8 cellular contexts compared by ENCODE assay signal in genomic region chr11:134050541-134051383, GRCh38. TPM values are rescaled to one million over a fixed set of nuclear protein-coding genes. Genes with fewer than 3 reads are reported as not detected.
DNase-seq lines count a peak whose midpoint lies in the region; ATAC-seq and TF ChIP-seq lines count a peak whose summit lies in the region.

No MANE protein-coding gene starts in this region.

- H3K4me3 Mint-ChIP-seq in chondrocyte (ENCODE audit: unreplicated experiment): peak overlapping the region; percentile 52

- peak overlapping the region; percentile 49 for H3K4me3 ChIP-seq in AG04449 (ENCODE audit: low read depth, low read length)
- H3K4me3 ChIP-seq in liver (ENCODE audit: low read depth in 1 of 3, low read length in 3 of 3): peak overlapping the region in 1 of 3 donors; percentile 23

- POLR2A ChIA-PET in AG04449 (lab: Yijun Ruan, JAX): interaction anchor here (0.6 to 1.0 kb wide), 2 partner anchors 18 to 65 kb away, joined by 3 to 4 read pairs; no protein-coding TSS in a partner anchor

- ATAC-seq in GM18861 (IDR thresholded peaks at IDR 0.05; ENCODE audit: unreplicated experiment): peak; percentile 75
- ATAC-seq in HG03064 (IDR thresholded peaks at IDR 0.05; ENCODE audit: low read depth, unreplicated experiment): peak; percentile 92

- no peak overlapping the region for H3K27ac ChIP-seq in liver (ENCODE audit: low read depth in 1 of 2, low read length in 2 of 2)

- no peak overlapping the region for H3K9ac ChIP-seq in liver (ENCODE audit: low read depth in 1 of 2, low read length in 2 of 2)

- TF ChIP-seq CTCF in AG04449 (IDR thresholded peaks at IDR 0.05; ENCODE audit: insufficient read depth, low read length, missing control alignments) (peak; percentile 95), chondrocyte (IDR thresholded peaks at IDR 0.05) (peak; percentile 100), liver (IDR thresholded peaks at IDR 0.05; ENCODE audit: low read depth, low read length, missing input control) (peak; percentile 75)

- H3K36me3 Mint-ChIP-seq in chondrocyte (ENCODE audit: low read depth): no peaks in the 10 kb centered on the region

- no peak for DNase-seq in AG04449 (ENCODE audit: low read depth, low spot score)
- peak; percentile 73 for DNase-seq in NCI-H2196 treated with DMSO at 0.1 percent for 48 hours (lab: John Stamatoyannopoulos, UW; ENCODE audit: unreplicated experiment)
- peak; percentile 76 for DNase-seq in activated CD4-positive, CD25-positive, alpha-beta regulatory T cell treated with anti-CD3 and anti-CD28 coated beads, Interleukin-2, amount 50 U/mL, for 72 hours
- DNase-seq in chondrocyte (ENCODE audit: low spot score): peak; percentile 86
- peak; percentile 16 to 61 (median 54) for DNase-seq in stimulated activated CD4-positive, alpha-beta T cell treated with anti-CD3 and anti-CD28 coated beads, TNF-alpha, amount 100 ng/mL, for 1 hour (ENCODE audit: low read depth in 3 of 3, low spot score in 1 of 3)

- no peaks in the 10 kb centered on the region for H3K36me3 ChIP-seq in liver (ENCODE audit: control insufficient read depth in 4 of 4, insufficient read depth in 3 of 4, low read depth in 1 of 4, low read length in 3 of 4)

- CTCF ChIA-PET in AG04449 (lab: Yijun Ruan, JAX): interaction anchor here (0.6 to 9.6 kb wide), 38 partner anchors 10 to 216 kb away, joined by 3 to 219 read pairs (median 5); partner anchors contain the start of genes JAM3, NCAPD3 and VPS26B

- peaks cover 37% of the 10 kb centered on the region for H3K4me1 Mint-ChIP-seq in chondrocyte (ENCODE audit: low read depth)

- peaks cover 0 to 7% (median 4%) of the 10 kb centered on the region in 4 donors for H3K4me1 ChIP-seq in liver (ENCODE audit: control insufficient read depth in 4 of 4, insufficient read depth in 4 of 4, low read length in 3 of 4)

- H3K27me3 ChIP-seq in liver (ENCODE audit: control insufficient read depth in 4 of 4, insufficient read depth in 4 of 4, low read length in 3 of 4): peaks cover 0 to 7% (median 2%) of the 10 kb centered on the region in 4 donors

- TF ChIP-seq RAD21 in liver (IDR thresholded peaks at IDR 0.05): peak; percentile 77 to 86

- H3K9me3 ChIP-seq in liver (ENCODE audit: control insufficient read depth in 4 of 4, low read length in 3 of 4): no peaks in the 10 kb centered on the region

- peaks cover 2% of the 10 kb centered on the region for H3K27me3 Mint-ChIP-seq in chondrocyte (ENCODE audit: low read depth)

- H3K27ac Mint-ChIP-seq in chondrocyte (ENCODE audit: unreplicated experiment): no peak overlapping the region

- no peaks in the 10 kb centered on the region for H3K9me3 Mint-ChIP-seq in chondrocyte (ENCODE audit: low read depth)

- 33% methylated on average over 43 of the region's 43 CpGs for WGBS in liver

TF ChIP-seq in liver, 16 proteins besides CTCF, POLR2A, EP300 and RAD21:
- TF ChIP-seq MAX (IDR thresholded peaks at IDR 0.05): no peak
- no peak for TF ChIP-seq GABPA (IDR thresholded peaks at IDR 0.05 in 1 of 2, conservative IDR thresholded peaks at IDR 0.05 in 1 of 2)
- TF ChIP-seq JUND (IDR thresholded peaks at IDR 0.05): no peak
- TF ChIP-seq YY1 (IDR thresholded peaks at IDR 0.05): no peak
- no peak for TF ChIP-seq ATF3 (IDR thresholded peaks at IDR 0.05)
- TF ChIP-seq SP1 (IDR thresholded peaks at IDR 0.05): no peak
- no peak for TF ChIP-seq EGR1 (IDR thresholded peaks at IDR 0.05; ENCODE audit: low read depth in 2 of 2)
- TF ChIP-seq FOXA2 (IDR thresholded peaks at IDR 0.05): no peak

RNA-seq across cellular contexts. Expression of gene JAM3, which starts 18.1 kb away (rescaled TPM):
- total RNA-seq in chondrocyte (94.2 to 185 TPM (median 105 TPM) in 3 replicates), liver (1 to 10 TPM; 2.5 to 4.3 TPM)
- polyA plus RNA-seq in liver: 1 to 10 TPM; 1.6 to 1.7 TPM

Comparison
In these comparisons a context has a peak if more than half of its experiments do, and no peak if none do; other contexts are left out.
1. RNA of gene JAM3, which starts 18.1 kb away (total RNA-seq): 94.2 to 185 TPM in chondrocyte; 2.5 to 4.3 TPM in liver; every median in the first group is over 10 times any median in the second.
2. Peak in every context shown above with its lines, with median percentiles within 50 percentile points of each other: CTCF ChIP-seq.